Comparison of ENCODE assay signal across 9 cellular contexts in genomic region chr2:45849491-45850283, GRCh38.
DNase-seq lines count a peak whose midpoint lies in the region; ATAC-seq lines count a peak whose summit lies in the region.
"Had no signal": no experiment of that assay in that cellular context is flagged by ENCODE, and none has a peak within 500 bp of the region (broad histone marks: within the 10 kb centered on the region; RNA-seq: fewer than 3 reads in every experiment).

No MANE protein-coding gene starts in this region.

- H3K27me3 ChIP-seq in mesenchymal stem cell (ENCODE audit: control insufficient read depth in 1 of 2, insufficient read depth in 1 of 2, low read length in 2 of 2): no peaks in the 10 kb centered on the region

- peak; percentile 78 for DNase-seq in ELR (ENCODE audit: low read depth)
- DNase-seq in HPDE6-E6E7 (ENCODE audit: extremely low spot score): peak; percentile 82
- DNase-seq in amniotic stem cell (lab: John Stamatoyannopoulos, UW): peak; percentile 53
- DNase-seq in mesenchymal stem cell: peak; percentile 39
- DNase-seq in NAMALWA (ENCODE audit: low spot score): no peak
- no peak for DNase-seq in NCI-H187 treated with DMSO at 0.1 percent for 48 hours (lab: John Stamatoyannopoulos, UW)
- DNase-seq: NCI-H1105, nucleus accumbens had no signal

- no peak overlapping the region for H2AK5ac ChIP-seq in mesenchymal stem cell (ENCODE audit: low read length, severe bottlenecking)

- no peak overlapping the region for H2BK120ac ChIP-seq in mesenchymal stem cell (ENCODE audit: low read depth, low read length)

- no peak overlapping the region for H3K23ac ChIP-seq in mesenchymal stem cell (ENCODE audit: low read length in 2 of 2)

- H3K36me3 ChIP-seq in mesenchymal stem cell (ENCODE audit: control insufficient read depth in 1 of 2, insufficient read depth in 2 of 2, low read depth in 1 of 2, low read length in 2 of 2): peaks cover 0 to 20% of the 10 kb centered on the region in 2 experiments

- H2BK12ac ChIP-seq in mesenchymal stem cell (ENCODE audit: low read length in 2 of 2): peak overlapping the region in 1 of 2 experiments; percentile 37

- peak overlapping the region; percentile 82 for H3K9ac ChIP-seq in mesenchymal stem cell (ENCODE audit: low read length)

- no peak overlapping the region for H3K18ac ChIP-seq in mesenchymal stem cell (ENCODE audit: low read depth in 1 of 2, low read length in 2 of 2)

- H2BK15ac ChIP-seq in mesenchymal stem cell (ENCODE audit: low read depth, poor library complexity, severe bottlenecking): no peak overlapping the region

- no peak overlapping the region for H4K91ac ChIP-seq in mesenchymal stem cell (ENCODE audit: low read length)

- ATAC-seq in HG02885 (IDR thresholded peaks at IDR 0.05; ENCODE audit: poor library complexity, unreplicated experiment): no peak

- no peak overlapping the region for H2AFZ ChIP-seq in mesenchymal stem cell (ENCODE audit: low read depth, low read length)

- H3K4me3 ChIP-seq in mesenchymal stem cell (ENCODE audit: insufficient read depth in 1 of 2, low read depth in 1 of 2, low read length in 2 of 2): peak overlapping the region in 1 of 2 experiments; percentile 34

- H3K4me2 ChIP-seq in mesenchymal stem cell (ENCODE audit: low read length, poor library complexity, severe bottlenecking): no peak overlapping the region

- no peak overlapping the region for H3K4ac ChIP-seq in mesenchymal stem cell (ENCODE audit: low read depth in 1 of 2, low read length in 2 of 2)

- no peak overlapping the region for H4K8ac ChIP-seq in mesenchymal stem cell (ENCODE audit: low read length)

- H3K79me1 ChIP-seq in mesenchymal stem cell (replicated peaks; ENCODE audit: low read length, poor library complexity, severe bottlenecking): peaks cover 1% of the 10 kb centered on the region

- no peaks in the 10 kb centered on the region for H3K9me3 ChIP-seq in mesenchymal stem cell (ENCODE audit: control insufficient read depth, low read length)

- H3K4me1 ChIP-seq in mesenchymal stem cell (ENCODE audit: control insufficient read depth, insufficient read depth, low read depth, low read length): peaks cover 3% of the 10 kb centered on the region

- no peak overlapping the region for H3K27ac ChIP-seq in mesenchymal stem cell (ENCODE audit: low read length, poor library complexity, severe bottlenecking)

- no peak overlapping the region for H3K14ac ChIP-seq in mesenchymal stem cell (ENCODE audit: low read length in 2 of 2)

- H2BK5ac ChIP-seq in mesenchymal stem cell (ENCODE audit: low read depth, low read length, poor library complexity, severe bottlenecking): no peak overlapping the region

- WGBS in mesenchymal stem cell: 78% methylated on average over 7 of the region's 7 CpGs

Comparison
In these comparisons a context has a peak if more than half of its experiments do, and no peak if none do; other contexts are left out.
1. DNase-seq: peak in ELR (single experiment), HPDE6-E6E7 (single experiment), amniotic stem cell (single experiment) and mesenchymal stem cell (single experiment); none in NAMALWA (single experiment) and NCI-H187 treated with DMSO at 0.1 percent for 48 hours (single experiment).